Comparison of ENCODE assay signal across 34 cellular contexts in the genomic region with DNA sequence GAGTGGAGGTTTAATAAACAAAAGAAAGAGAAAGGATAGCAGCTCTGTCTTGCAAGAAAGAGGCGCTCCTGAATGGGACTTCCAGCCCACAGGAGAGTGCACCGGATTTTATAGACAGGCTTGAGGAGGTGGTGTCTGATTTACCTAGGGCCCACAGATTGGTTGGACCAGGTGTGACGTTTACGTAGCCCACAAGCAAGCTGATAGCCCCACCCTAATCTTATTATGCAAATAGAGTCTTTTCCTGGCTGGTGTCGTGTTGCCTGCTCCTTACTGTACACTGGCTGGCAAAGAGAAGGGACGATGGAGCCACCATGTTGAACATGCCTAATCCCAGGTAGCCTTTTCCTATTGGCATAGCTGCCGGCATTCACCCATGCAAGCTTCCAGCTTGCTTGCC.
DNase-seq lines count a peak whose midpoint lies in the region; ATAC-seq, FAIRE-seq and TF ChIP-seq lines count a peak whose summit lies in the region.
"Had no signal": no experiment of that assay in that cellular context is flagged by ENCODE, and none has a peak within 500 bp of the region (broad histone marks: within the 10 kb centered on the region; RNA-seq: fewer than 3 reads in every experiment).

No MANE protein-coding gene starts in this region.

- H3K4me1 Mint-ChIP-seq in MCF 10A (ENCODE audit: insufficient read depth, unreplicated experiment): no peaks in the 10 kb centered on the region
- H3K4me1 Mint-ChIP-seq: activated T-helper 17 cell treated with anti-CD3 and anti-CD28 coated beads, Interleukin-2, amount 50 U/mL, for 72 hours; CD14-positive monocyte had no signal

- H3K27me3 ChIP-seq in breast epithelium: no peaks in the 10 kb centered on the region
- no peaks in the 10 kb centered on the region for H3K27me3 ChIP-seq in SJCRH30
- H3K27me3 ChIP-seq in lower lobe of right lung (ENCODE audit: low read depth): no peaks in the 10 kb centered on the region
- H3K27me3 ChIP-seq: body of pancreas, right atrium auricular region, suprapubic skin had no signal

- no peak overlapping the region for H3K4me3 ChIP-seq in breast epithelium
- no peak overlapping the region for H3K4me3 ChIP-seq in SJCRH30
- H3K4me3 ChIP-seq in lower lobe of right lung: no peak overlapping the region
- H3K4me3 ChIP-seq: body of pancreas, right atrium auricular region, smooth muscle cell, suprapubic skin had no signal

- TF ChIP-seq CTCF in MCF 10A (IDR thresholded peaks at IDR 0.05; ENCODE audit: unreplicated experiment) (no peak), breast epithelium (IDR thresholded peaks at IDR 0.05) (no peak), D721Med (IDR thresholded peaks at IDR 0.05; ENCODE audit: insufficient read depth, missing control alignments) (no peak), lower lobe of right lung (IDR thresholded peaks at IDR 0.05) (no peak)

- no peak overlapping the region for H3K27ac Mint-ChIP-seq in MCF 10A (ENCODE audit: low read depth, unreplicated experiment)
- H3K27ac Mint-ChIP-seq: activated CD8-positive, alpha-beta T cell treated with anti-CD3 and anti-CD28 coated beads, Interleukin-2, amount 10 ng/mL, durations not matched to agents 7 days and 5 days; activated T-helper 17 cell treated with anti-CD3 and anti-CD28 coated beads, Interleukin-2, amount 50 U/mL, for 72 hours; dendritic cell treated with granulocyte-macrophage colony-stimulating factor and Interleukin-4, amounts not matched to agents 40 ng/mL and 50 ng/mL, for 4 days; mesothelial cell of epicardium had no signal

- DNase-seq in MCF 10A (ENCODE audit: unreplicated experiment) (peak; percentile 6), breast epithelium (ENCODE audit: low spot score in 2 of 2) (no peak), NCI-H1048 (lab: John Stamatoyannopoulos, UW) (peak; percentile 46), SJCRH30 (peak; percentile 12 to 44), urothelium cell line (ENCODE audit: low spot score) (no peak), D721Med (ENCODE audit: insufficient read length, low spot score) (no peak), lower lobe of right lung (no peak)
- DNase-seq: activated CD4-positive, alpha-beta T cell treated with anti-CD3 and anti-CD28 coated beads for 4 hours; activated CD8-positive, alpha-beta T cell treated with anti-CD3 and anti-CD28 coated beads, Interleukin-2, amount 10 ng/mL, durations not matched to agents 7 days and 5 days; activated naive CD4-positive, alpha-beta T cell treated with anti-CD3 and anti-CD28 coated beads, Interleukin-2, amount 50 U/mL, for 16 hours; body of pancreas; Calu3; glutamatergic neuron; H7; KG1; NCI-H187; NCI-H345; Right ventricle myocardium superior; stimulated activated naive CD4-positive, alpha-beta T cell treated with Interleukin-2 at 50 U/mL for 16 hours; SW 1271; T1000 had no signal

- H3K36me3 Mint-ChIP-seq in MCF 10A (ENCODE audit: insufficient read depth, unreplicated experiment): no peaks in the 10 kb centered on the region
- H3K36me3 Mint-ChIP-seq: CD14-positive monocyte had no signal

- no peak overlapping the region for H3K4me3 Mint-ChIP-seq in MCF 10A (ENCODE audit: unreplicated experiment)
- H3K4me3 Mint-ChIP-seq: activated CD8-positive, alpha-beta T cell treated with anti-CD3 and anti-CD28 coated beads, Interleukin-2, amount 10 ng/mL, durations not matched to agents 7 days and 5 days; activated T-helper 17 cell treated with anti-CD3 and anti-CD28 coated beads, Interleukin-2, amount 50 U/mL, for 72 hours; CD14-positive monocyte; dendritic cell treated with granulocyte-macrophage colony-stimulating factor and Interleukin-4, amounts not matched to agents 40 ng/mL and 50 ng/mL, for 4 days; mesothelial cell of epicardium had no signal

- FAIRE-seq in urothelium cell line (lab: Jason Lieb, UNC) (peak; percentile 42), D721Med (lab: Jason Lieb, UNC) (no peak)
- FAIRE-seq: GM19239, keratinocyte had no signal

- no peak for ATAC-seq in HG03432 (IDR thresholded peaks at IDR 0.05; ENCODE audit: unreplicated experiment)
- ATAC-seq in lower lobe of right lung: no peak
- ATAC-seq: activated CD8-positive, alpha-beta T cell treated with anti-CD3 and anti-CD28 coated beads, Interleukin-2, amount 10 ng/mL, durations not matched to agents 7 days and 5 days; activated T-helper 17 cell treated with anti-CD3 and anti-CD28 coated beads, Interleukin-2, amount 50 U/mL, for 72 hours; body of pancreas; esophagus mucosa; Panc1 had no signal

- H3K27ac ChIP-seq in breast epithelium (no peak overlapping the region), SJCRH30 (no peak overlapping the region), lower lobe of right lung (no peak overlapping the region)
- H3K27ac ChIP-seq: body of pancreas, right atrium auricular region, suprapubic skin, VCaP had no signal

- CTCF ChIA-PET in MCF 10A (lab: Yijun Ruan, JAX): no interaction called here

- H3K36me3 ChIP-seq in breast epithelium (no peaks in the 10 kb centered on the region), SJCRH30 (no peaks in the 10 kb centered on the region), lower lobe of right lung (no peaks in the 10 kb centered on the region)
- H3K36me3 ChIP-seq: right atrium auricular region, suprapubic skin had no signal

- peaks cover 11% of the 10 kb centered on the region for H3K9me3 Mint-ChIP-seq in MCF 10A (ENCODE audit: unreplicated experiment)

- POLR2A ChIA-PET in MCF 10A (lab: Yijun Ruan, JAX): interaction anchor here (0.6 kb wide), 1 partner anchor 73 kb away, joined by 3 read pairs; no protein-coding TSS in a partner anchor

- no TSS peak for BruUV-seq in MCF 10A (replicated peaks; lab: Mats Ljungman, UMichigan)

- H3K9me3 ChIP-seq in breast epithelium: no peaks in the 10 kb centered on the region
- H3K9me3 ChIP-seq in SJCRH30 (replicated peaks): no peaks in the 10 kb centered on the region; the same call in 1 of the 2 replicates
- no peaks in the 10 kb centered on the region for H3K9me3 ChIP-seq in lower lobe of right lung
- H3K9me3 ChIP-seq: body of pancreas, right atrium auricular region had no signal

- H3K27me3 Mint-ChIP-seq in MCF 10A (ENCODE audit: insufficient read depth, unreplicated experiment): peaks cover 16% of the 10 kb centered on the region
- H3K27me3 Mint-ChIP-seq: activated T-helper 17 cell treated with anti-CD3 and anti-CD28 coated beads, Interleukin-2, amount 50 U/mL, for 72 hours; dendritic cell treated with granulocyte-macrophage colony-stimulating factor and Interleukin-4, amounts not matched to agents 40 ng/mL and 50 ng/mL, for 4 days had no signal

- intact Hi-C loops in MCF 10A (cut with micrococcal nuclease): no loop called here
- intact Hi-C loops in breast epithelium (cut with DNase I; ENCODE audit: low total_unique reads): no loop called here
- intact Hi-C loops in lower lobe of right lung (cut with DNase I): no loop called here

- no peak for TF ChIP-seq POLR2A in breast epithelium (IDR thresholded peaks at IDR 0.05)

- no peaks in the 10 kb centered on the region for H3K4me1 ChIP-seq in breast epithelium
- H3K4me1 ChIP-seq in SJCRH30: no peaks in the 10 kb centered on the region
- no peaks in the 10 kb centered on the region for H3K4me1 ChIP-seq in lower lobe of right lung
- H3K4me1 ChIP-seq: right atrium auricular region, suprapubic skin had no signal

Comparison
In these comparisons a context has a peak if more than half of its experiments do, and no peak if none do; other contexts are left out.
1. DNase-seq: peak in MCF 10A (single experiment), NCI-H1048 (single experiment) and SJCRH30 (2 of 2); none in breast epithelium (0 of 2), urothelium cell line (single experiment), D721Med (single experiment) and lower lobe of right lung (single experiment).